Comparison of ENCODE assay signal across 1 cellular context in the genomic region with DNA sequence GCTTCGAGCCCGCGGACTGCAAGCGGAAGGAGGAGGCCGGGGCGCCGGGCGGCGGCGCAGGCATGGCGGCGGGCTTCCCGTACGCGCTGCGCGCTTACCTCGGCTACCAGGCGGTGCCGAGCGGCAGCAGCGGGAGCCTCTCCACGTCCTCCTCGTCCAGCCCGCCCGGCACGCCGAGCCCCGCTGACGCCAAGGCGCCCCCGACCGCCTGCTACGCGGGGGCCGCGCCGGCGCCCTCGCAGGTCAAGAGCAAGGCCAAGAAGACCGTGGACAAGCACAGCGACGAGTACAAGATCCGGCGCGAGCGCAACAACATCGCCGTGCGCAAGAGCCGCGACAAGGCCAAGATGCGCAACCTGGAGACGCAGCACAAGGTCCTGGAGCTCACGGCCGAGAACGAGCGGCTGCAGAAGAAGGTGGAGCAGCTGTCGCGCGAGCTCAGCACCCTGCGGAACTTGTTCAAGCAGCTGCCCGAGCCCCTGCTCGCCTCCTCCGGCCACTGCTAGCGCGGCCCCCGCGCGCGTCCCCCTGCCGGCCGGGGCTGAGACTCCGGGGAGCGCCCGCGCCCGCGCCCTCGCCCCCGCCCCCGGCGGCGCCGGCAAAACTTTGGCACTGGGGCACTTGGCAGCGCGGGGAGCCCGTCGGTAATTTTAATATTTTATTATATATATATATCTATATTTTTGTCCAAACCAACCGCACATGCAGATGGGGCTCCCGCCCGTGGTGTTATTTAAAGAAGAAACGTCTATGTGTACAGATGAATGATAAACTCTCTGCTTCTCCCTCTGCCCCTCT.
TF ChIP-seq lines count a peak whose summit lies in the region.

No MANE protein-coding gene starts in this region.

TF ChIP-seq in HepG2, 621 proteins besides CTCF, POLR2A, EP300 and RAD21 (continued from another document and continues in another):
- TF ChIP-seq, protein P1, sequence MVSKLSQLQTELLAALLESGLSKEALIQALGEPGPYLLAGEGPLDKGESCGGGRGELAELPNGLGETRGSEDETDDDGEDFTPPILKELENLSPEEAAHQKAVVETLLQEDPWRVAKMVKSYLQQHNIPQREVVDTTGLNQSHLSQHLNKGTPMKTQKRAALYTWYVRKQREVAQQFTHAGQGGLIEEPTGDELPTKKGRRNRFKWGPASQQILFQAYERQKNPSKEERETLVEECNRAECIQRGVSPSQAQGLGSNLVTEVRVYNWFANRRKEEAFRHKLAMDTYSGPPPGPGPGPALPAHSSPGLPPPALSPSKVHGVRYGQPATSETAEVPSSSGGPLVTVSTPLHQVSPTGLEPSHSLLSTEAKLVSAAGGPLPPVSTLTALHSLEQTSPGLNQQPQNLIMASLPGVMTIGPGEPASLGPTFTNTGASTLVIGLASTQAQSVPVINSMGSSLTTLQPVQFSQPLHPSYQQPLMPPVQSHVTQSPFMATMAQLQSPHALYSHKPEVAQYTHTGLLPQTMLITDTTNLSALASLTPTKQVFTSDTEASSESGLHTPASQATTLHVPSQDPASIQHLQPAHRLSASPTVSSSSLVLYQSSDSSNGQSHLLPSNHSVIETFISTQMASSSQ (IDR thresholded peaks at IDR 0.05; ENCODE audit: low read depth) = no peak
- TF ChIP-seq, protein P1 (CRISPR knock-in tag; IDR thresholded peaks at IDR 0.05; ENCODE audit: borderline replicate concordance) = peak; percentile 19; the same call in 1 of the 2 replicates
- TF ChIP-seq, protein P2, sequence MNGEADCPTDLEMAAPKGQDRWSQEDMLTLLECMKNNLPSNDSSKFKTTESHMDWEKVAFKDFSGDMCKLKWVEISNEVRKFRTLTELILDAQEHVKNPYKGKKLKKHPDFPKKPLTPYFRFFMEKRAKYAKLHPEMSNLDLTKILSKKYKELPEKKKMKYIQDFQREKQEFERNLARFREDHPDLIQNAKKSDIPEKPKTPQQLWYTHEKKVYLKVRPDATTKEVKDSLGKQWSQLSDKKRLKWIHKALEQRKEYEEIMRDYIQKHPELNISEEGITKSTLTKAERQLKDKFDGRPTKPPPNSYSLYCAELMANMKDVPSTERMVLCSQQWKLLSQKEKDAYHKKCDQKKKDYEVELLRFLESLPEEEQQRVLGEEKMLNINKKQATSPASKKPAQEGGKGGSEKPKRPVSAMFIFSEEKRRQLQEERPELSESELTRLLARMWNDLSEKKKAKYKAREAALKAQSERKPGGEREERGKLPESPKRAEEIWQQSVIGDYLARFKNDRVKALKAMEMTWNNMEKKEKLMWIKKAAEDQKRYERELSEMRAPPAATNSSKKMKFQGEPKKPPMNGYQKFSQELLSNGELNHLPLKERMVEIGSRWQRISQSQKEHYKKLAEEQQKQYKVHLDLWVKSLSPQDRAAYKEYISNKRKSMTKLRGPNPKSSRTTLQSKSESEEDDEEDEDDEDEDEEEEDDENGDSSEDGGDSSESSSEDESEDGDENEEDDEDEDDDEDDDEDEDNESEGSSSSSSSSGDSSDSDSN (CRISPR knock-in tag; IDR thresholded peaks at IDR 0.05) = peak; percentile 90
- TF ChIP-seq, protein P3, sequence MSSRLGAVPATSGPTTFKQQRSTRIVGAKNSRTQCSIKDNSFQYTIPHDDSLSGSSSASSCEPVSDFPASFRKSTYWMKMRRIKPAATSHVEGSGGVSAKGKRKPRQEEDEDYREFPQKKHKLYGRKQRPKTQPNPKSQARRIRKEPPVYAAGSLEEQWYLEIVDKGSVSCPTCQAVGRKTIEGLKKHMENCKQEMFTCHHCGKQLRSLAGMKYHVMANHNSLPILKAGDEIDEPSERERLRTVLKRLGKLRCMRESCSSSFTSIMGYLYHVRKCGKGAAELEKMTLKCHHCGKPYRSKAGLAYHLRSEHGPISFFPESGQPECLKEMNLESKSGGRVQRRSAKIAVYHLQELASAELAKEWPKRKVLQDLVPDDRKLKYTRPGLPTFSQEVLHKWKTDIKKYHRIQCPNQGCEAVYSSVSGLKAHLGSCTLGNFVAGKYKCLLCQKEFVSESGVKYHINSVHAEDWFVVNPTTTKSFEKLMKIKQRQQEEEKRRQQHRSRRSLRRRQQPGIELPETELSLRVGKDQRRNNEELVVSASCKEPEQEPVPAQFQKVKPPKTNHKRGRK (CRISPR knock-in tag; IDR thresholded peaks at IDR 0.05) = no peak
- TF ChIP-seq MZF1 (CRISPR knock-in tag; IDR thresholded peaks at IDR 0.05; ENCODE audit: borderline replicate concordance) = no peak; the same call in 1 of the 2 replicates
- peak; percentile 74 for TF ChIP-seq IKZF4 (CRISPR knock-in tag; IDR thresholded peaks at IDR 0.05; ENCODE audit: borderline replicate concordance, low read depth, not compliant biosample characterization)
- TF ChIP-seq YY1 (IDR thresholded peaks at IDR 0.05; ENCODE audit: insufficient read depth, insufficient replicate concordance, low read depth, low read length) = peak; percentile 85
- TF ChIP-seq SMAD3 (CRISPR knock-in tag; IDR thresholded peaks at IDR 0.05) = no peak
- TF ChIP-seq RBFOX2 (IDR thresholded peaks at IDR 0.05; ENCODE audit: low read depth, low read length) = peak; percentile 94
- TF ChIP-seq ZNF12 (CRISPR knock-in tag; IDR thresholded peaks at IDR 0.05) = no peak
- TF ChIP-seq SALL2 (CRISPR knock-in tag; IDR thresholded peaks at IDR 0.05) = peak; percentile 46; the same call in 1 of the 2 replicates
- TF ChIP-seq ZNF143 (CRISPR knock-in tag; IDR thresholded peaks at IDR 0.05) = peak; percentile 15; the same call in 1 of the 2 replicates
- peak; percentile 77 for TF ChIP-seq PHF8 (CRISPR knock-in tag; IDR thresholded peaks at IDR 0.05)
- TF ChIP-seq ZNF510 (CRISPR knock-in tag; IDR thresholded peaks at IDR 0.05; ENCODE audit: low read depth) = no peak
- TF ChIP-seq, protein P4, sequence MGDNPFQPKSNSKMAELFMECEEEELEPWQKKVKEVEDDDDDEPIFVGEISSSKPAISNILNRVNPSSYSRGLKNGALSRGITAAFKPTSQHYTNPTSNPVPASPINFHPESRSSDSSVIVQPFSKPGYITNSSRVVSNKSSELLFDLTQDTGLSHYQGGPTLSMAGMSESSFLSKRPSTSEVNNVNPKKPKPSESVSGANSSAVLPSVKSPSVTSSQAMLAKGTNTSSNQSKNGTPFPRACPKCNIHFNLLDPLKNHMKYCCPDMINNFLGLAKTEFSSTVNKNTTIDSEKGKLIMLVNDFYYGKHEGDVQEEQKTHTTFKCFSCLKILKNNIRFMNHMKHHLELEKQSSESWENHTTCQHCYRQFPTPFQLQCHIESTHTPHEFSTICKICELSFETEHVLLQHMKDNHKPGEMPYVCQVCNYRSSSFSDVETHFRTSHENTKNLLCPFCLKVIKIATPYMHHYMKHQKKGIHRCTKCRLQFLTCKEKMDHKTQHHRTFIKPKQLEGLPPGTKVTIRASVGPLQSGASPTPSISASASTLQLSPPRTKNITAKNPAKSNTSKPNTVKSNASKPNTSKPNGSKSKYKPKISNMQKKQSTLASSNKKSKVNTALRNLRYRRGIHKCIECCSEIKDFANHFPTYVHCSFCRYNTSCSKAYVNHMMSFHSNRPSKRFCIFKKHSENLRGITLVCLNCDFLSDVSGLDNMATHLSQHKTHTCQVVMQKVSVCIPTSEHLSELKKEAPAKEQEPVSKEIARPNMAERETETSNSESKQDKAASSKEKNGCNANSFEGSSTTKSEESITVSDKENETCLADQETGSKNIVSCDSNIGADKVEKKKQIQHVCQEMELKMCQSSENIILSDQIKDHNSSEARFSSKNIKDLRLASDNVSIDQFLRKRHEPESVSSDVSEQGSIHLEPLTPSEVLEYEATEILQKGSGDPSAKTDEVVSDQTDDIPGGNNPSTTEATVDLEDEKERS (CRISPR knock-in tag; IDR thresholded peaks at IDR 0.05) = 0 out of 2 replicates have a peak, but pooled peaks have one; percentile 8
- TF ChIP-seq ZNF749 (CRISPR knock-in tag; IDR thresholded peaks at IDR 0.05; ENCODE audit: borderline replicate concordance) = no peak
- TF ChIP-seq, protein P5, sequence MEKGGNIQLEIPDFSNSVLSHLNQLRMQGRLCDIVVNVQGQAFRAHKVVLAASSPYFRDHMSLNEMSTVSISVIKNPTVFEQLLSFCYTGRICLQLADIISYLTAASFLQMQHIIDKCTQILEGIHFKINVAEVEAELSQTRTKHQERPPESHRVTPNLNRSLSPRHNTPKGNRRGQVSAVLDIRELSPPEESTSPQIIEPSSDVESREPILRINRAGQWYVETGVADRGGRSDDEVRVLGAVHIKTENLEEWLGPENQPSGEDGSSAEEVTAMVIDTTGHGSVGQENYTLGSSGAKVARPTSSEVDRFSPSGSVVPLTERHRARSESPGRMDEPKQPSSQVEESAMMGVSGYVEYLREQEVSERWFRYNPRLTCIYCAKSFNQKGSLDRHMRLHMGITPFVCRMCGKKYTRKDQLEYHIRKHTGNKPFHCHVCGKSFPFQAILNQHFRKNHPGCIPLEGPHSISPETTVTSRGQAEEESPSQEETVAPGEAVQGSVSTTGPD (CRISPR knock-in tag; IDR thresholded peaks at IDR 0.05) = no peak
- TF ChIP-seq ZFP41 (CRISPR knock-in tag; IDR thresholded peaks at IDR 0.05; ENCODE audit: borderline replicate concordance) = no peak
- TF ChIP-seq, protein P6, sequence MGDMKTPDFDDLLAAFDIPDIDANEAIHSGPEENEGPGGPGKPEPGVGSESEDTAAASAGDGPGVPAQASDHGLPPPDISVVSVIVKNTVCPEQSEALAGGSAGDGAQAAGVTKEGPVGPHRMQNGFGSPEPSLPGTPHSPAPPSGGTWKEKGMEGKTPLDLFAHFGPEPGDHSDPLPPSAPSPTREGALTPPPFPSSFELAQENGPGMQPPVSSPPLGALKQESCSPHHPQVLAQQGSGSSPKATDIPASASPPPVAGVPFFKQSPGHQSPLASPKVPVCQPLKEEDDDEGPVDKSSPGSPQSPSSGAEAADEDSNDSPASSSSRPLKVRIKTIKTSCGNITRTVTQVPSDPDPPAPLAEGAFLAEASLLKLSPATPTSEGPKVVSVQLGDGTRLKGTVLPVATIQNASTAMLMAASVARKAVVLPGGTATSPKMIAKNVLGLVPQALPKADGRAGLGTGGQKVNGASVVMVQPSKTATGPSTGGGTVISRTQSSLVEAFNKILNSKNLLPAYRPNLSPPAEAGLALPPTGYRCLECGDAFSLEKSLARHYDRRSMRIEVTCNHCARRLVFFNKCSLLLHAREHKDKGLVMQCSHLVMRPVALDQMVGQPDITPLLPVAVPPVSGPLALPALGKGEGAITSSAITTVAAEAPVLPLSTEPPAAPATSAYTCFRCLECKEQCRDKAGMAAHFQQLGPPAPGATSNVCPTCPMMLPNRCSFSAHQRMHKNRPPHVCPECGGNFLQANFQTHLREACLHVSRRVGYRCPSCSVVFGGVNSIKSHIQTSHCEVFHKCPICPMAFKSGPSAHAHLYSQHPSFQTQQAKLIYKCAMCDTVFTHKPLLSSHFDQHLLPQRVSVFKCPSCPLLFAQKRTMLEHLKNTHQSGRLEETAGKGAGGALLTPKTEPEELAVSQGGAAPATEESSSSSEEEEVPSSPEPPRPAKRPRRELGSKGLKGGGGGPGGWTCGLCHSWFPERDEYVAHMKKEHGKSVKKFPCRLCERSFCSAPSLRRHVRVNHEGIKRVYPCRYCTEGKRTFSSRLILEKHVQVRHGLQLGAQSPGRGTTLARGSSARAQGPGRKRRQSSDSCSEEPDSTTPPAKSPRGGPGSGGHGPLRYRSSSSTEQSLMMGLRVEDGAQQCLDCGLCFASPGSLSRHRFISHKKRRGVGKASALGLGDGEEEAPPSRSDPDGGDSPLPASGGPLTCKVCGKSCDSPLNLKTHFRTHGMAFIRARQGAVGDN (CRISPR knock-in tag; IDR thresholded peaks at IDR 0.05) = peak; percentile 78
- TF ChIP-seq TBX3 (IDR thresholded peaks at IDR 0.05; ENCODE audit: borderline replicate concordance) = no peak
- 0 out of 2 replicates have a peak, but pooled peaks have one; percentile 11 for TF ChIP-seq ONECUT2 (CRISPR knock-in tag; IDR thresholded peaks at IDR 0.05)
- TF ChIP-seq MTA1 (CRISPR knock-in tag; IDR thresholded peaks at IDR 0.05; ENCODE audit: borderline replicate concordance) = peak; percentile 40; the same call in 1 of the 2 replicates
- no peak for TF ChIP-seq NCOA5 (CRISPR knock-in tag; IDR thresholded peaks at IDR 0.05)
- TF ChIP-seq ZNF468 (CRISPR knock-in tag; IDR thresholded peaks at IDR 0.05) = peak; percentile 85; the same call in 1 of the 2 replicates
- TF ChIP-seq ZFP37 (CRISPR knock-in tag; IDR thresholded peaks at IDR 0.05; ENCODE audit: borderline replicate concordance) = no peak
- no peak for TF ChIP-seq NFKBIZ (CRISPR knock-in tag; IDR thresholded peaks at IDR 0.05)
